1 cellular context compared by ENCODE assay signal in the genomic region with DNA sequence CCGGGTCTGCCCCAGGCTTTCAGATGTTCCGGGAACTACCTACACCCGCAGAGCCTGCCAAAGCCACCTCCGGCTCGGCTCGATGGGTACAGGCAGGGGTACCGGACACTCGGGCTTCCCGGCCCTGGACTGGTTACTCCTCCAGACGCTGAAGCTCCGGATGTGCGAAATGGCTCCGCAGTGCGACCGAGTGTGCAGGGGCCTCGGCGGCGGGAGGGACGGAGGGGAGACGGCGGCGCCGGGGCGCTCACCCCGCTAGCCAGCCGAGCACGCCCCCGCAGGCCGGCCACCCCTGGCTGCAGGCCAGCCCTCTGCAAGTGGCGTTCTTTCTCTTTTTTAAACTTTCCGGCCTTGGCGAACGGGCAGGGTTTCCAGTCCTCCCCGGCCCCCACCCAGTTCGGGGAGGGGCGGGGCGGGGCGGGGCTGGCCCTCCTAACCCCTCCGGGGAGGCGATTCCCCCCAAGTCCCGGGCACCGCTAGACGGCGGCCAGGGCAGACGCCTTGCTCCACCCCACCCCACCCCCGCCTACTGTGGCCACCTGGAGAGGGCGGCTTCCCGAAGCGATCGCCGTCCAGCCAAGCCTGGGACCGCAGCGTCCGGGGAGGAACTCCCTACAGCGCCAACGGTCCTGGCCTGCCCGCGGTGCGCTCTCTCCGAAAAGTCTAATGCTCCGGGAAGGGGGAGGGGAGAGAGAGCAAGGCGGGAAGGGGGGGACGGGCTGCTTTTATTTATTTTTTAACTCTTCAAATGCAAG.
TF ChIP-seq lines count a peak whose summit lies in the region.

No MANE protein-coding gene starts in this region.

TF ChIP-seq in K562, 482 proteins besides CTCF, POLR2A, EP300 and RAD21 (continued from another document and continues in another):
- TF ChIP-seq, protein P1, sequence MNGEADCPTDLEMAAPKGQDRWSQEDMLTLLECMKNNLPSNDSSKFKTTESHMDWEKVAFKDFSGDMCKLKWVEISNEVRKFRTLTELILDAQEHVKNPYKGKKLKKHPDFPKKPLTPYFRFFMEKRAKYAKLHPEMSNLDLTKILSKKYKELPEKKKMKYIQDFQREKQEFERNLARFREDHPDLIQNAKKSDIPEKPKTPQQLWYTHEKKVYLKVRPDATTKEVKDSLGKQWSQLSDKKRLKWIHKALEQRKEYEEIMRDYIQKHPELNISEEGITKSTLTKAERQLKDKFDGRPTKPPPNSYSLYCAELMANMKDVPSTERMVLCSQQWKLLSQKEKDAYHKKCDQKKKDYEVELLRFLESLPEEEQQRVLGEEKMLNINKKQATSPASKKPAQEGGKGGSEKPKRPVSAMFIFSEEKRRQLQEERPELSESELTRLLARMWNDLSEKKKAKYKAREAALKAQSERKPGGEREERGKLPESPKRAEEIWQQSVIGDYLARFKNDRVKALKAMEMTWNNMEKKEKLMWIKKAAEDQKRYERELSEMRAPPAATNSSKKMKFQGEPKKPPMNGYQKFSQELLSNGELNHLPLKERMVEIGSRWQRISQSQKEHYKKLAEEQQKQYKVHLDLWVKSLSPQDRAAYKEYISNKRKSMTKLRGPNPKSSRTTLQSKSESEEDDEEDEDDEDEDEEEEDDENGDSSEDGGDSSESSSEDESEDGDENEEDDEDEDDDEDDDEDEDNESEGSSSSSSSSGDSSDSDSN (IDR thresholded peaks at IDR 0.05; ENCODE audit: borderline replicate concordance in 1 of 2, low read depth in 2 of 2, low read length in 2 of 2): peak; percentile 50 to 53; a peak in 1 of 4 replicates
- TF ChIP-seq ZNF232 (CRISPR knock-in tag; IDR thresholded peaks at IDR 0.05): no peak
- TF ChIP-seq ESRRB (CRISPR knock-in tag; IDR thresholded peaks at IDR 0.05; ENCODE audit: borderline replicate concordance): no peak
- TF ChIP-seq SRSF7 (optimal IDR thresholded peaks at IDR 0.05; ENCODE audit: low read depth, low read length): no peak
- TF ChIP-seq KDM4B (IDR thresholded peaks at IDR 0.05; ENCODE audit: borderline replicate concordance in 2 of 2, low read depth in 1 of 2): peak in 1 of 2 experiments; percentile 55; a peak in 1 of 4 replicates
- 0 out of 2 replicates have a peak, but pooled peaks have one; percentile 3 for TF ChIP-seq SPI1 (IDR thresholded peaks at IDR 0.05; ENCODE audit: borderline replicate concordance, low read depth, low read length)
- TF ChIP-seq, protein P2, sequence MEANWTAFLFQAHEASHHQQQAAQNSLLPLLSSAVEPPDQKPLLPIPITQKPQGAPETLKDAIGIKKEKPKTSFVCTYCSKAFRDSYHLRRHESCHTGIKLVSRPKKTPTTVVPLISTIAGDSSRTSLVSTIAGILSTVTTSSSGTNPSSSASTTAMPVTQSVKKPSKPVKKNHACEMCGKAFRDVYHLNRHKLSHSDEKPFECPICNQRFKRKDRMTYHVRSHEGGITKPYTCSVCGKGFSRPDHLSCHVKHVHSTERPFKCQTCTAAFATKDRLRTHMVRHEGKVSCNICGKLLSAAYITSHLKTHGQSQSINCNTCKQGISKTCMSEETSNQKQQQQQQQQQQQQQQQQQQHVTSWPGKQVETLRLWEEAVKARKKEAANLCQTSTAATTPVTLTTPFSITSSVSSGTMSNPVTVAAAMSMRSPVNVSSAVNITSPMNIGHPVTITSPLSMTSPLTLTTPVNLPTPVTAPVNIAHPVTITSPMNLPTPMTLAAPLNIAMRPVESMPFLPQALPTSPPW (CRISPR knock-in tag; IDR thresholded peaks at IDR 0.05): peak; percentile 87
- TF ChIP-seq NRF1 (conservative IDR thresholded peaks at IDR 0.05 in 1 of 2, IDR thresholded peaks at IDR 0.05 in 1 of 2): no peak; a peak in 1 of 4 replicates
- TF ChIP-seq PRPF4 (IDR thresholded peaks at IDR 0.05; ENCODE audit: insufficient read depth, low read depth, low read length, poor library complexity, severe bottlenecking): peak; percentile 34
- TF ChIP-seq, protein P3, sequence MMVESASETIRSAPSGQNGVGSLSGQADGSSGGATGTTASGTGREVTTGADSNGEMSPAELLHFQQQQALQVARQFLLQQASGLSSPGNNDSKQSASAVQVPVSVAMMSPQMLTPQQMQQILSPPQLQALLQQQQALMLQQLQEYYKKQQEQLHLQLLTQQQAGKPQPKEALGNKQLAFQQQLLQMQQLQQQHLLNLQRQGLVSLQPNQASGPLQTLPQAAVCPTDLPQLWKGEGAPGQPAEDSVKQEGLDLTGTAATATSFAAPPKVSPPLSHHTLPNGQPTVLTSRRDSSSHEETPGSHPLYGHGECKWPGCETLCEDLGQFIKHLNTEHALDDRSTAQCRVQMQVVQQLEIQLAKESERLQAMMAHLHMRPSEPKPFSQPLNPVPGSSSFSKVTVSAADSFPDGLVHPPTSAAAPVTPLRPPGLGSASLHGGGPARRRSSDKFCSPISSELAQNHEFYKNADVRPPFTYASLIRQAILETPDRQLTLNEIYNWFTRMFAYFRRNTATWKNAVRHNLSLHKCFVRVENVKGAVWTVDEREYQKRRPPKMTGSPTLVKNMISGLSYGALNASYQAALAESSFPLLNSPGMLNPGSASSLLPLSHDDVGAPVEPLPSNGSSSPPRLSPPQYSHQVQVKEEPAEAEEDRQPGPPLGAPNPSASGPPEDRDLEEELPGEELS (CRISPR knock-in tag; IDR thresholded peaks at IDR 0.05; ENCODE audit: borderline replicate concordance): no peak
- TF ChIP-seq RBBP5 (IDR thresholded peaks at IDR 0.05; ENCODE audit: borderline replicate concordance, insufficient read depth, low read length, poor library complexity, severe bottlenecking): peak; percentile 10
- TF ChIP-seq ZNF707 (CRISPR knock-in tag; conservative IDR thresholded peaks at IDR 0.05): no peak
- TF ChIP-seq TRIM28 (IDR thresholded peaks at IDR 0.05): 0 out of 2 replicates have a peak, but pooled peaks have one; percentile 62
- TF ChIP-seq CXXC5 (CRISPR knock-in tag; IDR thresholded peaks at IDR 0.05): peak; percentile 44; the same call in 1 of the 2 replicates
- TF ChIP-seq NUFIP1 (IDR thresholded peaks at IDR 0.05; ENCODE audit: partially characterized antibody): no peak
- 0 out of 2 replicates have a peak, but pooled peaks have one; percentile 15 for TF ChIP-seq GABPA (tag; conservative IDR thresholded peaks at IDR 0.05; ENCODE audit: low read depth)
- TF ChIP-seq CBX5 (IDR thresholded peaks at IDR 0.05; ENCODE audit: borderline replicate concordance, low read depth): 0 out of 2 replicates have a peak, but pooled peaks have one; percentile 1
- TF ChIP-seq ZNF384 (IDR thresholded peaks at IDR 0.05; ENCODE audit: low read depth, low read length): no peak
- TF ChIP-seq, protein P4, sequence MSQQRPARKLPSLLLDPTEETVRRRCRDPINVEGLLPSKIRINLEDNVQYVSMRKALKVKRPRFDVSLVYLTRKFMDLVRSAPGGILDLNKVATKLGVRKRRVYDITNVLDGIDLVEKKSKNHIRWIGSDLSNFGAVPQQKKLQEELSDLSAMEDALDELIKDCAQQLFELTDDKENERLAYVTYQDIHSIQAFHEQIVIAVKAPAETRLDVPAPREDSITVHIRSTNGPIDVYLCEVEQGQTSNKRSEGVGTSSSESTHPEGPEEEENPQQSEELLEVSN (IDR thresholded peaks at IDR 0.05; ENCODE audit: borderline replicate concordance in 1 of 2, extremely low read depth in 1 of 2, insufficient read depth in 1 of 2, insufficient read length in 1 of 2, low read depth in 1 of 2, low read length in 1 of 2, poor library complexity in 1 of 2, severe bottlenecking in 1 of 2): peak in 1 of 2 experiments; percentile 3
- TF ChIP-seq RBM22 (IDR thresholded peaks at IDR 0.05; ENCODE audit: low read depth, low read length, poor library complexity, severe bottlenecking): peak; percentile 95
- TF ChIP-seq GABPB1 (CRISPR knock-in tag; IDR thresholded peaks at IDR 0.05): peak; percentile 24; the same call in 1 of the 2 replicates
- TF ChIP-seq FIP1L1 (IDR thresholded peaks at IDR 0.05; ENCODE audit: low read depth, low read length, poor library complexity, severe bottlenecking): peak; percentile 74
- TF ChIP-seq EGR1 (conservative IDR thresholded peaks at IDR 0.05): peak; percentile 84
- TF ChIP-seq ETV1 (tag; conservative IDR thresholded peaks at IDR 0.05; ENCODE audit: low read depth): peak; percentile 58; the same call in 1 of the 2 replicates
- TF ChIP-seq, protein P5, sequence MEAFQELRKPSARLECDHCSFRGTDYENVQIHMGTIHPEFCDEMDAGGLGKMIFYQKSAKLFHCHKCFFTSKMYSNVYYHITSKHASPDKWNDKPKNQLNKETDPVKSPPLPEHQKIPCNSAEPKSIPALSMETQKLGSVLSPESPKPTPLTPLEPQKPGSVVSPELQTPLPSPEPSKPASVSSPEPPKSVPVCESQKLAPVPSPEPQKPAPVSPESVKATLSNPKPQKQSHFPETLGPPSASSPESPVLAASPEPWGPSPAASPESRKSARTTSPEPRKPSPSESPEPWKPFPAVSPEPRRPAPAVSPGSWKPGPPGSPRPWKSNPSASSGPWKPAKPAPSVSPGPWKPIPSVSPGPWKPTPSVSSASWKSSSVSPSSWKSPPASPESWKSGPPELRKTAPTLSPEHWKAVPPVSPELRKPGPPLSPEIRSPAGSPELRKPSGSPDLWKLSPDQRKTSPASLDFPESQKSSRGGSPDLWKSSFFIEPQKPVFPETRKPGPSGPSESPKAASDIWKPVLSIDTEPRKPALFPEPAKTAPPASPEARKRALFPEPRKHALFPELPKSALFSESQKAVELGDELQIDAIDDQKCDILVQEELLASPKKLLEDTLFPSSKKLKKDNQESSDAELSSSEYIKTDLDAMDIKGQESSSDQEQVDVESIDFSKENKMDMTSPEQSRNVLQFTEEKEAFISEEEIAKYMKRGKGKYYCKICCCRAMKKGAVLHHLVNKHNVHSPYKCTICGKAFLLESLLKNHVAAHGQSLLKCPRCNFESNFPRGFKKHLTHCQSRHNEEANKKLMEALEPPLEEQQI (IDR thresholded peaks at IDR 0.05): no peak
- TF ChIP-seq POLR2G (IDR thresholded peaks at IDR 0.05; ENCODE audit: low read depth, low read length): peak; percentile 85
- peak; percentile 49; the same call in 1 of the 2 replicates for TF ChIP-seq POLR2AphosphoS5 (IDR thresholded peaks at IDR 0.05; ENCODE audit: control insufficient read depth, insufficient read depth, low read depth, low read length)
- peak in 1 of 3 experiments; percentile 12 for TF ChIP-seq YY1 (IDR thresholded peaks at IDR 0.05; ENCODE audit: borderline replicate concordance in 1 of 3, control insufficient read depth in 1 of 3, extremely low read depth in 1 of 3, insufficient read depth in 3 of 3, insufficient read length in 1 of 3, insufficient replicate concordance in 2 of 3, low read depth in 1 of 3, low read length in 2 of 3)
- TF ChIP-seq, protein P6, sequence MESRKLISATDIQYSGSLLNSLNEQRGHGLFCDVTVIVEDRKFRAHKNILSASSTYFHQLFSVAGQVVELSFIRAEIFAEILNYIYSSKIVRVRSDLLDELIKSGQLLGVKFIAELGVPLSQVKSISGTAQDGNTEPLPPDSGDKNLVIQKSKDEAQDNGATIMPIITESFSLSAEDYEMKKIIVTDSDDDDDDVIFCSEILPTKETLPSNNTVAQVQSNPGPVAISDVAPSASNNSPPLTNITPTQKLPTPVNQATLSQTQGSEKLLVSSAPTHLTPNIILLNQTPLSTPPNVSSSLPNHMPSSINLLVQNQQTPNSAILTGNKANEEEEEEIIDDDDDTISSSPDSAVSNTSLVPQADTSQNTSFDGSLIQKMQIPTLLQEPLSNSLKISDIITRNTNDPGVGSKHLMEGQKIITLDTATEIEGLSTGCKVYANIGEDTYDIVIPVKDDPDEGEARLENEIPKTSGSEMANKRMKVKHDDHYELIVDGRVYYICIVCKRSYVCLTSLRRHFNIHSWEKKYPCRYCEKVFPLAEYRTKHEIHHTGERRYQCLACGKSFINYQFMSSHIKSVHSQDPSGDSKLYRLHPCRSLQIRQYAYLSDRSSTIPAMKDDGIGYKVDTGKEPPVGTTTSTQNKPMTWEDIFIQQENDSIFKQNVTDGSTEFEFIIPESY (CRISPR knock-in tag; IDR thresholded peaks at IDR 0.05): no peak
- peak; percentile 53 for TF ChIP-seq NCOR1 (IDR thresholded peaks at IDR 0.05)
- TF ChIP-seq, protein P7, sequence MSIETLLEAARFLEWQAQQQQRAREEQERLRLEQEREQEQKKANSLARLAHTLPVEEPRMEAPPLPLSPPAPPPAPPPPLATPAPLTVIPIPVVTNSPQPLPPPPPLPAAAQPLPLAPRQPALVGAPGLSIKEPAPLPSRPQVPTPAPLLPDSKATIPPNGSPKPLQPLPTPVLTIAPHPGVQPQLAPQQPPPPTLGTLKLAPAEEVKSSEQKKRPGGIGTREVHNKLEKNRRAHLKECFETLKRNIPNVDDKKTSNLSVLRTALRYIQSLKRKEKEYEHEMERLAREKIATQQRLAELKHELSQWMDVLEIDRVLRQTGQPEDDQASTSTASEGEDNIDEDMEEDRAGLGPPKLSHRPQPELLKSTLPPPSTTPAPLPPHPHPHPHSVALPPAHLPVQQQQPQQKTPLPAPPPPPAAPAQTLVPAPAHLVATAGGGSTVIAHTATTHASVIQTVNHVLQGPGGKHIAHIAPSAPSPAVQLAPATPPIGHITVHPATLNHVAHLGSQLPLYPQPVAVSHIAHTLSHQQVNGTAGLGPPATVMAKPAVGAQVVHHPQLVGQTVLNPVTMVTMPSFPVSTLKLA (conservative IDR thresholded peaks at IDR 0.05): no peak; a peak in 1 of 4 replicates
- no peak for TF ChIP-seq ZNF263 (CRISPR knock-in tag; IDR thresholded peaks at IDR 0.05; ENCODE audit: borderline replicate concordance)
- peak; percentile 75 for TF ChIP-seq SMAD4 (CRISPR knock-in tag; conservative IDR thresholded peaks at IDR 0.05)
- peak; percentile 22 for TF ChIP-seq CCNT2 (IDR thresholded peaks at IDR 0.05; ENCODE audit: borderline replicate concordance, extremely low read depth, insufficient read length, low read depth, low read length)
- no peak for TF ChIP-seq ZNF140 (CRISPR knock-in tag; IDR thresholded peaks at IDR 0.05)
- TF ChIP-seq SIN3A (IDR thresholded peaks at IDR 0.05; ENCODE audit: borderline replicate concordance in 2 of 2, control insufficient read depth in 1 of 2, low read depth in 2 of 2, low read length in 2 of 2): peak in 1 of 2 experiments; percentile 35; a peak in 1 of 4 replicates
- TF ChIP-seq, protein P8, sequence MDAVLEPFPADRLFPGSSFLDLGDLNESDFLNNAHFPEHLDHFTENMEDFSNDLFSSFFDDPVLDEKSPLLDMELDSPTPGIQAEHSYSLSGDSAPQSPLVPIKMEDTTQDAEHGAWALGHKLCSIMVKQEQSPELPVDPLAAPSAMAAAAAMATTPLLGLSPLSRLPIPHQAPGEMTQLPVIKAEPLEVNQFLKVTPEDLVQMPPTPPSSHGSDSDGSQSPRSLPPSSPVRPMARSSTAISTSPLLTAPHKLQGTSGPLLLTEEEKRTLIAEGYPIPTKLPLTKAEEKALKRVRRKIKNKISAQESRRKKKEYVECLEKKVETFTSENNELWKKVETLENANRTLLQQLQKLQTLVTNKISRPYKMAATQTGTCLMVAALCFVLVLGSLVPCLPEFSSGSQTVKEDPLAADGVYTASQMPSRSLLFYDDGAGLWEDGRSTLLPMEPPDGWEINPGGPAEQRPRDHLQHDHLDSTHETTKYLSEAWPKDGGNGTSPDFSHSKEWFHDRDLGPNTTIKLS (IDR thresholded peaks at IDR 0.05; ENCODE audit: borderline replicate concordance, low read depth): no peak
- TF ChIP-seq MAZ (CRISPR knock-in tag; conservative IDR thresholded peaks at IDR 0.05 in 1 of 2, IDR thresholded peaks at IDR 0.05 in 1 of 2): peak; percentile 61 to 81; a peak in 3 of 4 replicates
- TF ChIP-seq COPS2 (conservative IDR thresholded peaks at IDR 0.05): no peak
- TF ChIP-seq, protein P9, sequence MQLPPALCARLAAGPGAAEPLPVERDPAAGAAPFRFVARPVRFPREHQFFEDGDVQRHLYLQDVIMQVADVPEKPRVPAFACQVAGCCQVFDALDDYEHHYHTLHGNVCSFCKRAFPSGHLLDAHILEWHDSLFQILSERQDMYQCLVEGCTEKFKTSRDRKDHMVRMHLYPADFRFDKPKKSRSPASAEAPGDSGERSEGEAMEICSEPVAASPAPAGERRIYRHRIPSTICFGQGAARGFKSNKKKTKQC (CRISPR knock-in tag; IDR thresholded peaks at IDR 0.05): no peak
